Comparison of ENCODE assay signal across 14 cellular contexts in genomic region chr2:46225150-46225480, GRCh38.
DNase-seq lines count a peak whose midpoint lies in the region; ATAC-seq and TF ChIP-seq lines count a peak whose summit lies in the region.
"Had no signal": no experiment of that assay in that cellular context is flagged by ENCODE, and none has a peak within 500 bp of the region (broad histone marks: within the 10 kb centered on the region; RNA-seq: fewer than 3 reads in every experiment).

No MANE protein-coding gene starts in this region.

- H3K18ac ChIP-seq in mesendoderm (ENCODE audit: low read length) = no peak overlapping the region

- no peak overlapping the region for H3K4me3 Mint-ChIP-seq in CD8-positive, alpha-beta memory T cell
- no peak overlapping the region for H3K4me3 Mint-ChIP-seq in endothelial cell (ENCODE audit: unreplicated experiment)
- H3K4me3 Mint-ChIP-seq: B cell, memory B cell had no signal

- H3K4ac ChIP-seq in mesendoderm (ENCODE audit: low read depth, low read length) = no peak overlapping the region

- peaks cover 27% of the 10 kb centered on the region for H3K4me1 ChIP-seq in CD8-positive, alpha-beta memory T cell (ENCODE audit: insufficient read depth, low read length)
- H3K4me1 ChIP-seq in MM.1S (ENCODE audit: low read length) = peaks cover 8% of the 10 kb centered on the region
- H3K4me1 ChIP-seq in gastrocnemius medialis = peaks cover 3 to 12% of the 10 kb centered on the region in 2 donors
- H3K4me1 ChIP-seq in mesendoderm (ENCODE audit: control insufficient read depth, low read depth, low read length) = peaks cover 9% of the 10 kb centered on the region

- no peaks in the 10 kb centered on the region for H4K20me1 ChIP-seq in MM.1S (ENCODE audit: insufficient read depth, low read length)

- H2AK5ac ChIP-seq in mesendoderm (ENCODE audit: low read length) = no peak overlapping the region

- no peaks in the 10 kb centered on the region for H3K9me2 ChIP-seq in MM.1S (replicated peaks; ENCODE audit: insufficient read depth, low read length)

- CTCF ChIA-PET in CD8-positive, alpha-beta memory T cell (lab: Charles Lee) = interaction anchor here (1.0 kb wide), 1 partner anchor 15 kb away, joined by 3 read pairs; no protein-coding TSS in a partner anchor

- H3K4me3 ChIP-seq in CD8-positive, alpha-beta memory T cell (ENCODE audit: low read length) = no peak overlapping the region
- H3K4me3 ChIP-seq in MM.1S (ENCODE audit: low read length) = no peak overlapping the region
- H3K4me3 ChIP-seq in gastrocnemius medialis = no peak overlapping the region
- no peak overlapping the region for H3K4me3 ChIP-seq in mesendoderm (ENCODE audit: low read length)

- H3K36me3 ChIP-seq in CD8-positive, alpha-beta memory T cell (ENCODE audit: insufficient read depth, low read length) = no peaks in the 10 kb centered on the region
- H3K36me3 ChIP-seq in MM.1S (replicated peaks; ENCODE audit: insufficient read depth, low read length) (no peaks in the 10 kb centered on the region), gastrocnemius medialis (no peaks in the 10 kb centered on the region), mesendoderm (ENCODE audit: control insufficient read depth, insufficient read depth, low read length) (no peaks in the 10 kb centered on the region)

- peaks cover 0 to 10% (median 0%) of the 10 kb centered on the region in 3 donors for H3K36me3 Mint-ChIP-seq in CD8-positive, alpha-beta memory T cell
- peaks cover 3% of the 10 kb centered on the region for H3K36me3 Mint-ChIP-seq in endothelial cell (ENCODE audit: low read depth, unreplicated experiment)
- H3K36me3 Mint-ChIP-seq: memory B cell had no signal

- H3K79me1 ChIP-seq in mesendoderm (ENCODE audit: low read length) = no peaks in the 10 kb centered on the region

- H3K9ac ChIP-seq in MM.1S (ENCODE audit: low read length) (no peak overlapping the region), mesendoderm (ENCODE audit: low read length) (no peak overlapping the region)

- TF ChIP-seq POLR2A in gastrocnemius medialis (IDR thresholded peaks at IDR 0.05) = no peak

- no peak overlapping the region for H3K23ac ChIP-seq in mesendoderm (ENCODE audit: low read length)

- peak overlapping the region; percentile 32; the same call in 1 of the 2 replicates for H2AFZ ChIP-seq in MM.1S (ENCODE audit: low read length)

- in situ Hi-C loops in gastrocnemius medialis (cut with MboI; ENCODE audit: low sequenced_read_pairs in 4 of 4) = loop anchor here in 1 of 4 donors (25.0 kb wide), 1 partner anchor 137 kb away; no protein-coding TSS in a partner anchor

- H2BK5ac ChIP-seq in mesendoderm (ENCODE audit: low read length) = no peak overlapping the region

- H3K9me3 Mint-ChIP-seq in CD8-positive, alpha-beta memory T cell = peaks cover 0 to 7% (median 0%) of the 10 kb centered on the region in 5 donors
- peaks cover 7% of the 10 kb centered on the region for H3K9me3 Mint-ChIP-seq in endothelial cell (ENCODE audit: unreplicated experiment)

- no peak for DNase-seq in CD8-positive, alpha-beta memory T cell
- DNase-seq in MM.1S (no peak), endothelial cell (ENCODE audit: low spot score) (no peak), gastrocnemius medialis (no peak), mesendoderm (no peak), NCI-H146 treated with DMSO at 0.1 percent for 48 hours (lab: John Stamatoyannopoulos, UW; ENCODE audit: unreplicated experiment) (no peak), H4 (ENCODE audit: low spot score) (no peak)
- DNase-seq: amygdala, NCI-H2029, NCI-H82 had no signal

- TF ChIP-seq CTCF in MM.1S (IDR thresholded peaks at IDR 0.05; ENCODE audit: low read length) = no peak
- TF ChIP-seq CTCF in endothelial cell (IDR thresholded peaks at IDR 0.05; ENCODE audit: unreplicated experiment) = no peak
- no peak for TF ChIP-seq CTCF in gastrocnemius medialis (IDR thresholded peaks at IDR 0.05 in 4 of 5, conservative IDR thresholded peaks at IDR 0.05 in 1 of 5)

- H3K27me3 Mint-ChIP-seq in CD8-positive, alpha-beta memory T cell = peaks cover 7 to 14% of the 10 kb centered on the region in 2 donors
- peaks cover 1% of the 10 kb centered on the region for H3K27me3 Mint-ChIP-seq in endothelial cell (ENCODE audit: unreplicated experiment)

- H4K5ac ChIP-seq in mesendoderm (ENCODE audit: low read length) = no peak overlapping the region

- no peak overlapping the region for H3K27ac Mint-ChIP-seq in CD8-positive, alpha-beta memory T cell
- H3K27ac Mint-ChIP-seq in endothelial cell (ENCODE audit: unreplicated experiment) = peak overlapping the region; percentile 91
- H3K27ac Mint-ChIP-seq: B cell, memory B cell had no signal

- H3K4me2 ChIP-seq in MM.1S (ENCODE audit: low read depth, low read length) (0 out of 2 replicates have a peak overlapping the region, but pooled peaks have one; percentile 24), mesendoderm (ENCODE audit: low read length) (no peak overlapping the region)

- H3K27ac ChIP-seq in CD8-positive, alpha-beta memory T cell (ENCODE audit: low read depth, low read length) = peak overlapping the region; percentile 51
- H3K27ac ChIP-seq in MM.1S (ENCODE audit: low read length) = no peak overlapping the region; the same call in 1 of the 2 replicates
- H3K27ac ChIP-seq in gastrocnemius medialis = peak overlapping the region; percentile 5 to 61 (median 30)
- H3K27ac ChIP-seq in mesendoderm (ENCODE audit: low read depth, low read length) = no peak overlapping the region
- H3K27ac ChIP-seq: HL-60 had no signal

- ATAC-seq in gastrocnemius medialis = no peak
- no peak for ATAC-seq in GM18517 (IDR thresholded peaks at IDR 0.05; ENCODE audit: unreplicated experiment)

- H2BK120ac ChIP-seq in mesendoderm (ENCODE audit: low read depth, low read length) = no peak overlapping the region

- no CpG with 5 or more reads among the region's 2 CpGs for WGBS in mesendoderm (ENCODE audit: extremely low coverage, insufficient coverage, low lambda C conversion rate)

- H3F3A ChIP-seq in MM.1S (ENCODE audit: insufficient read depth, low read length) = 0 out of 2 replicates have a peak, but pooled peaks cover 7% of the 10 kb centered on the region

- H3K4me1 Mint-ChIP-seq in CD8-positive, alpha-beta memory T cell = peaks cover 27 to 44% (median 34%) of the 10 kb centered on the region in 3 donors
- peaks cover 35% of the 10 kb centered on the region for H3K4me1 Mint-ChIP-seq in endothelial cell (ENCODE audit: unreplicated experiment)

- H3K79me2 ChIP-seq in MM.1S (ENCODE audit: low read length) = no peaks in the 10 kb centered on the region
- H3K79me2 ChIP-seq in mesendoderm (ENCODE audit: control insufficient read depth, insufficient read depth, low read length) = no peaks in the 10 kb centered on the region

- H3K9me3 ChIP-seq in CD8-positive, alpha-beta memory T cell (ENCODE audit: low read length) = no peaks in the 10 kb centered on the region
- no peaks in the 10 kb centered on the region for H3K9me3 ChIP-seq in MM.1S (replicated peaks; ENCODE audit: insufficient read depth, low read length)
- H3K9me3 ChIP-seq in gastrocnemius medialis = no peaks in the 10 kb centered on the region

- H4K8ac ChIP-seq in mesendoderm (ENCODE audit: low read depth, low read length) = no peak overlapping the region

- H3K27me3 ChIP-seq in CD8-positive, alpha-beta memory T cell (ENCODE audit: insufficient read depth, low read length, poor library complexity, severe bottlenecking) = no peaks in the 10 kb centered on the region
- H3K27me3 ChIP-seq in MM.1S (replicated peaks; ENCODE audit: insufficient read depth, low read length) = no peaks in the 10 kb centered on the region
- H3K27me3 ChIP-seq in gastrocnemius medialis = no peaks in the 10 kb centered on the region
- no peaks in the 10 kb centered on the region for H3K27me3 ChIP-seq in mesendoderm (ENCODE audit: insufficient read depth, low read length, poor library complexity)

- POLR2A ChIA-PET in CD8-positive, alpha-beta memory T cell (lab: Charles Lee) = no interaction called here

- H2BK15ac ChIP-seq in mesendoderm (replicated peaks; ENCODE audit: low read depth) = no peak overlapping the region

- H3K56ac ChIP-seq in mesendoderm (ENCODE audit: low read length) = no peak overlapping the region

- intact Hi-C loops in gastrocnemius medialis (cut with DNase I; ENCODE audit: low total_unique reads) = loop anchor here (10.0 kb wide), 1 partner anchor 50 kb away; no protein-coding TSS in a partner anchor

Comparison
In these comparisons a context has a peak if more than half of its experiments do, and no peak if none do; other contexts are left out.
1. H3K27ac ChIP-seq: peak in CD8-positive, alpha-beta memory T cell (single experiment) and gastrocnemius medialis (4 of 4); none in MM.1S (single experiment) and mesendoderm (single experiment).